ENCODE assay signal across 8 cellular contexts in the genomic region with DNA sequence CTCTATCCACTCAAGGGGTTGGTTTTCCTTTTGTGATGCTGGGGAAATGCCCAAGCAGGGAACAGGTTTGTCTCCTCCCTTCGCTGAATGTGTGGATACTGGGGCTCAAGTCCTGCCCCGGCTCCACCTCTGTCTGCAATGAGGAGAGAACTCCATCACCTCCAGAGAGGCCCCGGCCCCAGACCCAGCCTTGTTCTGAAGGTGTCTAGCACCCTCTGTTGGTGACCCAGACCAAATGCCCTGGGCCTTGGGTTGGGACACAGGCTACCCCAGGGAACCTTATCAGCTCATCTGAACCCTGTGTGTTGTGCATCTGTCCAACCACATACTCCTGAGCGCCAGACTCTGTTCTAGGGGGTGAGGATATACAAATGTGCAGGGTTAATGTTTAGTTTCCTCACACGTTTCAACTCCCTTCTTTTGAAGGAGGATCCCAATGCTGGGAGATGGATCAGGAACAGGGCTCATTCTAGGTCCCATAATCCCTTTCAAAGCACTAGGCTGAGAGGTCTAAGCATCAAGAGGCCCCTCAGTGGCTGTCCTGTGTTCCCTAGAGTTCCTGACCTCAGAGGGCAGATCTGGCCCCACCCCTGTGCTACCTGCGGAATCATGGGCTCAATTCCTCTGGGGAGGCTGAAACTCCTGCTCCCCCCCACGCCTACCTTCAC.
DNase-seq lines count a peak whose midpoint lies in the region; ATAC-seq and TF ChIP-seq lines count a peak whose summit lies in the region.

No MANE protein-coding gene starts in this region.

- no peaks in the 10 kb centered on the region for H3K9me3 Mint-ChIP-seq in activated naive CD8-positive, alpha-beta T cell treated with anti-CD3 and anti-CD28 coated beads, Interleukin-2, amount 10 ng/mL, durations not matched to agents 7 days and 5 days

- peak; percentile 80 for TF ChIP-seq CTCF in GM12872 (IDR thresholded peaks at IDR 0.05; ENCODE audit: insufficient read depth, low read depth, low read length)

- H3K27me3 Mint-ChIP-seq in activated naive CD8-positive, alpha-beta T cell treated with anti-CD3 and anti-CD28 coated beads, Interleukin-2, amount 10 ng/mL, durations not matched to agents 7 days and 5 days = peaks cover 18% of the 10 kb centered on the region

- no peak overlapping the region for H3K4me3 Mint-ChIP-seq in activated naive CD8-positive, alpha-beta T cell treated with anti-CD3 and anti-CD28 coated beads, Interleukin-2, amount 10 ng/mL, durations not matched to agents 7 days and 5 days

- H3K4me1 Mint-ChIP-seq in activated naive CD8-positive, alpha-beta T cell treated with anti-CD3 and anti-CD28 coated beads, Interleukin-2, amount 10 ng/mL, durations not matched to agents 7 days and 5 days = no peaks in the 10 kb centered on the region

- POLR2A ChIA-PET in activated naive CD8-positive, alpha-beta T cell treated with anti-CD3 and anti-CD28 coated beads, Interleukin-2, amount 10 ng/mL, durations not matched to agents 7 days and 5 days (lab: Charles Lee) = no interaction called here

- ATAC-seq in activated naive CD8-positive, alpha-beta T cell treated with anti-CD3 and anti-CD28 coated beads, Interleukin-2, amount 10 ng/mL, durations not matched to agents 7 days and 5 days (ENCODE audit: low read depth) = peak; percentile 60
- ATAC-seq in HG02840 (IDR thresholded peaks at IDR 0.05; ENCODE audit: low FRiP score, unreplicated experiment) = no peak

- no peaks in the 10 kb centered on the region for H3K36me3 Mint-ChIP-seq in activated naive CD8-positive, alpha-beta T cell treated with anti-CD3 and anti-CD28 coated beads, Interleukin-2, amount 10 ng/mL, durations not matched to agents 7 days and 5 days

- no peak overlapping the region for H3K27ac Mint-ChIP-seq in activated naive CD8-positive, alpha-beta T cell treated with anti-CD3 and anti-CD28 coated beads, Interleukin-2, amount 10 ng/mL, durations not matched to agents 7 days and 5 days

- DNase-seq in HK-2 (ENCODE audit: unreplicated experiment) (peak; percentile 34), SK-N-DZ (ENCODE audit: low spot score) (peak; percentile 71), iPS DF 19.7 (ENCODE audit: low read depth, low spot score) (peak; percentile 40), epidermal melanocyte (ENCODE audit: insufficient read length, low spot score) (no peak)
- DNase-seq in activated naive CD8-positive, alpha-beta T cell treated with anti-CD3 and anti-CD28 coated beads, Interleukin-2, amount 10 ng/mL, durations not matched to agents 7 days and 5 days = peak; percentile 42
- peak in 2 of 3 experiments; percentile 38 to 43 for DNase-seq in stimulated activated CD4-positive, alpha-beta T cell treated with anti-CD3 and anti-CD28 coated beads, TNF-alpha, amount 100 ng/mL, for 24 hours (ENCODE audit: low read depth in 3 of 3)
